ENCODE assay signal across 9 cellular contexts in the genomic region with DNA sequence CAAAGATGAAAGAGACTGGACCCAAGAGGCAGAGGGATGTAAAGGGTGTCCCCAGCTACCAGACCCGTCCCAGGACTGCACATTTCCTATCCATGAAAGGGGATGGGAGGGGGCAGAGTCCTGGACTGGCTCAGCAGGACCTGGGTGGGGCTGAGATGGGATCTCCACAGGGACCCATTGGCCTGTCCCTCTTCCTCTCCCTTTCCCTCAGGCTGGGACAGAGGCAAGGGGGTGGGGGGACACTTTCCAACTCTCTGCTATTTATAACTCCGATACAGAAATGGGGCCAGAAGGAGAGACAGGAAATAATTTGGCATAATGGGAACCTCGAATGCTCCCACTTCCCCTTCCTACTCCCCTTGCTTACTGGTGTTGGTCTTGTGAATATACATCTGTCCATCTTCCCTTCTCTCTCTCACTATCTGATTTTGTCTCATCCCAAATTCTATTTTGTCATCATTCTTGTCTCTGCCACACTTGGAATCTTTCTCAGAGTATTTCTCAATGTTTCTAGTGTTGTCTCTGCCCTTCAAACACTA. TPM values are rescaled to one million over a fixed set of nuclear protein-coding genes. Genes with fewer than 3 reads are reported as not detected.
DNase-seq lines count a peak whose midpoint lies in the region; ATAC-seq and TF ChIP-seq lines count a peak whose summit lies in the region.
"Had no signal": no experiment of that assay in that cellular context is flagged by ENCODE, and none has a peak within 500 bp of the region (broad histone marks: within the 10 kb centered on the region; RNA-seq: fewer than 3 reads in every experiment).

No MANE protein-coding gene starts in this region.

- intact Hi-C loops in colonic mucosa (cut with DNase I): no loop called here
- intact Hi-C loops in mucosa of descending colon (cut with DNase I, micrococcal nuclease): no loop called here
- intact Hi-C loops in uterus (cut with DNase I; ENCODE audit: low total_unique reads): no loop called here

- H3K27me3 ChIP-seq in colonic mucosa: no peaks in the 10 kb centered on the region
- H3K27me3 ChIP-seq in uterus: no peaks in the 10 kb centered on the region

- H3K9me3 ChIP-seq in colonic mucosa (no peaks in the 10 kb centered on the region), mucosa of descending colon (no peaks in the 10 kb centered on the region), uterus (no peaks in the 10 kb centered on the region)

- no peaks in the 10 kb centered on the region for H3K9me3 Mint-ChIP-seq in activated T-cell treated with anti-CD3 and anti-CD28 coated beads, Interleukin-2, amount 50 U/mL, for 72 hours

- TF ChIP-seq POLR2A in uterus (IDR thresholded peaks at IDR 0.05): no peak

- H3K4me3 ChIP-seq in colonic mucosa (peak overlapping the region; percentile 60), mucosa of descending colon (no peak overlapping the region), uterus (peak overlapping the region in 1 of 2 donors; percentile 67)

- no peak for ATAC-seq in activated T-cell treated with anti-CD3 and anti-CD28 coated beads, Interleukin-2, amount 50 U/mL, for 72 hours (replicated peaks in 1 of 2)
- ATAC-seq in mucosa of descending colon (peak; percentile 16), GM18517 (IDR thresholded peaks at IDR 0.05; ENCODE audit: unreplicated experiment) (no peak)

- no peaks in the 10 kb centered on the region for H3K36me3 Mint-ChIP-seq in activated T-cell treated with anti-CD3 and anti-CD28 coated beads, Interleukin-2, amount 50 U/mL, for 72 hours (ENCODE audit: insufficient read depth in 2 of 2)

- H3K27ac ChIP-seq in colonic mucosa (peak overlapping the region; percentile 13), uterus (peak overlapping the region; percentile 74 to 82), caudate nucleus (ENCODE audit: low read depth, low read length) (no peak overlapping the region)

- H3K27ac Mint-ChIP-seq in activated T-cell treated with anti-CD3 and anti-CD28 coated beads, Interleukin-2, amount 50 U/mL, for 72 hours: no peak overlapping the region

- H3K27me3 Mint-ChIP-seq in activated T-cell treated with anti-CD3 and anti-CD28 coated beads, Interleukin-2, amount 50 U/mL, for 72 hours (ENCODE audit: low read depth): peaks cover 32% of the 10 kb centered on the region

- TF ChIP-seq CTCF in colonic mucosa (IDR thresholded peaks at IDR 0.05) (no peak), mucosa of descending colon (IDR thresholded peaks at IDR 0.05) (no peak), uterus (IDR thresholded peaks at IDR 0.05) (no peak)

- peaks cover 18% of the 10 kb centered on the region for H3K4me1 Mint-ChIP-seq in activated T-cell treated with anti-CD3 and anti-CD28 coated beads, Interleukin-2, amount 50 U/mL, for 72 hours (ENCODE audit: low read depth)

- H3K4me1 ChIP-seq in colonic mucosa: no peaks in the 10 kb centered on the region
- peaks cover 15% of the 10 kb centered on the region for H3K4me1 ChIP-seq in mucosa of descending colon (ENCODE audit: low read depth)
- H3K4me1 ChIP-seq in uterus: peaks cover 0 to 4% of the 10 kb centered on the region in 2 donors

- DNase-seq in activated T-cell treated with anti-CD3 and anti-CD28 coated beads, Interleukin-2, amount 50 U/mL, for 72 hours: no peak
- DNase-seq in activated T-cell treated with anti-CD3 and anti-CD28 coated beads for 4 hours (no peak), colonic mucosa (no peak), mucosa of descending colon (no peak), uterus (no peak), epidermal melanocyte (ENCODE audit: insufficient read length, low spot score) (no peak), caudate nucleus (lab: John Stamatoyannopoulos, UW) (no peak)
- DNase-seq: cortex of kidney had no signal

- H3K9ac ChIP-seq in colonic mucosa (ENCODE audit: low read depth in 2 of 2, low read length in 2 of 2): no peak overlapping the region

- peak overlapping the region; percentile 70 to 83 for H3K4me3 Mint-ChIP-seq in activated T-cell treated with anti-CD3 and anti-CD28 coated beads, Interleukin-2, amount 50 U/mL, for 72 hours

- H3K36me3 ChIP-seq in colonic mucosa: no peaks in the 10 kb centered on the region
- no peaks in the 10 kb centered on the region for H3K36me3 ChIP-seq in mucosa of descending colon (ENCODE audit: low read depth)
- H3K36me3 ChIP-seq in uterus: no peaks in the 10 kb centered on the region

RNA-seq across cellular contexts. Expression of a gene that starts 1.1 kb away (rescaled TPM):
- total RNA-seq in activated T-cell treated with anti-CD3 and anti-CD28 coated beads, Interleukin-2, amount 50 U/mL, for 72 hours: 1 to 10 TPM; 6.6 to 8.9 TPM
- 10 to 100 TPM; 10.8 to 64.4 TPM for total RNA-seq in colonic mucosa
- 100 to 1,000 TPM in 1 of 3 donors, 10 to 100 TPM in 2; 16.5 to 449 (median 46.0) TPM for total RNA-seq in mucosa of descending colon
- 100 to 1,000 TPM in 1 of 4 donors, 10 to 100 TPM in 2, 1 to 10 TPM in 1; 6.8 to 167 (median 29.4) TPM for total RNA-seq in uterus

RNA-seq across cellular contexts. Expression of a gene that starts 7.1 kb away (rescaled TPM):
- 100 to 1,000 TPM; 116 to 121 TPM for total RNA-seq in activated T-cell treated with anti-CD3 and anti-CD28 coated beads, Interleukin-2, amount 50 U/mL, for 72 hours
- total RNA-seq in colonic mucosa: 100 to 1,000 TPM; 214 to 242 TPM
- total RNA-seq in mucosa of descending colon: 100 to 1,000 TPM; 201 to 285 (median 241) TPM
- 100 to 1,000 TPM in 3 of 4 donors, 10 to 100 TPM in 1; 53.6 to 238 (median 140) TPM for total RNA-seq in uterus

RNA-seq across cellular contexts. Expression of a gene that starts 11.4 kb away (rescaled TPM):
- 1 to 10 TPM; 7.3 to 9.3 TPM for total RNA-seq in activated T-cell treated with anti-CD3 and anti-CD28 coated beads, Interleukin-2, amount 50 U/mL, for 72 hours
- total RNA-seq in colonic mucosa (10 to 100 TPM; 22.6 to 29.6 TPM), mucosa of descending colon (10 to 100 TPM; 21.5 to 48.1 (median 35.8) TPM), uterus (10 to 100 TPM in 2 of 4 donors, 1 to 10 TPM in 2; 4.1 to 16.8 (median 9.7) TPM)

RNA-seq across cellular contexts. Expression of a gene that starts 20.0 kb away (rescaled TPM):
- total RNA-seq in activated T-cell treated with anti-CD3 and anti-CD28 coated beads, Interleukin-2, amount 50 U/mL, for 72 hours: 100 to 1,000 TPM; 122 to 154 TPM
- total RNA-seq in colonic mucosa: 1,000 to 10,000 TPM in 1 of 2 donors, 100 to 1,000 TPM in 1; 707 to 1,094 TPM
- 1,000 to 10,000 TPM in 2 of 3 donors, 100 to 1,000 TPM in 1; 992 to 1,177 (median 1,016) TPM for total RNA-seq in mucosa of descending colon
- 100 to 1,000 TPM; 417 to 911 (median 637) TPM for total RNA-seq in uterus

RNA-seq across cellular contexts. Expression of a gene that starts 34.2 kb away (rescaled TPM):
- 1 to 10 TPM; 3.4 to 4.8 TPM for total RNA-seq in activated T-cell treated with anti-CD3 and anti-CD28 coated beads, Interleukin-2, amount 50 U/mL, for 72 hours
- total RNA-seq in colonic mucosa: 1 to 10 TPM; 3.2 to 3.7 TPM
- 10 to 100 TPM in 1 of 3 donors, 1 to 10 TPM in 2; 1.0 to 13.8 (median 2.8) TPM for total RNA-seq in mucosa of descending colon
- 10 to 100 TPM in 1 of 4 donors, 1 to 10 TPM in 2, under 1 TPM in 1; 0.77 to 17.1 (median 5.0) TPM for total RNA-seq in uterus
